In genomic region chr16:51440096-51440495, GRCh38 we compare ENCODE assay signal across 18 cellular contexts.
DNase-seq lines count a peak whose midpoint lies in the region; ATAC-seq and TF ChIP-seq lines count a peak whose summit lies in the region.
"Had no signal": no experiment of that assay in that cellular context is flagged by ENCODE, and none has a peak within 500 bp of the region (broad histone marks: within the 10 kb centered on the region; RNA-seq: fewer than 3 reads in every experiment).

No MANE protein-coding gene starts in this region.

- TF ChIP-seq CTCF in WTC11 (IDR thresholded peaks at IDR 0.05), result no peak
- TF ChIP-seq CTCF in brain microvascular endothelial cell (IDR thresholded peaks at IDR 0.05; ENCODE audit: low read depth, low read length, missing control alignments), result no peak
- no peak for TF ChIP-seq CTCF in colonic mucosa (IDR thresholded peaks at IDR 0.05)

- H3K27ac ChIP-seq in HUES48 (ENCODE audit: low read depth, low read length), result peak overlapping the region; percentile 14
- H3K27ac ChIP-seq in temporal lobe (ENCODE audit: low read depth, low read length), result peak overlapping the region; percentile 91
- H3K27ac ChIP-seq in brain microvascular endothelial cell, result no peak overlapping the region
- H3K27ac ChIP-seq in colonic mucosa, result no peak overlapping the region

- in situ Hi-C loops in brain microvascular endothelial cell (cut with HindIII; ENCODE audit: low pct_ligation_motif_present, low sequenced_read_pairs), result no loop called here

- H3K27me3 Mint-ChIP-seq in WTC11 (ENCODE audit: low read depth), result no peaks in the 10 kb centered on the region

- H3K9me3 Mint-ChIP-seq in WTC11, result no peaks in the 10 kb centered on the region
- H3K9me3 Mint-ChIP-seq: activated naive CD8-positive, alpha-beta T cell treated with anti-CD3 and anti-CD28 coated beads for 36 hours had no signal

- H3K4me1 Mint-ChIP-seq in WTC11, result peaks cover 67% of the 10 kb centered on the region
- H3K4me1 Mint-ChIP-seq: activated naive CD8-positive, alpha-beta T cell treated with anti-CD3 and anti-CD28 coated beads for 36 hours; T-helper 17 cell had no signal

- H3K4me3 Mint-ChIP-seq in WTC11, result peak overlapping the region; percentile 64
- H3K4me3 Mint-ChIP-seq: activated naive CD8-positive, alpha-beta T cell treated with anti-CD3 and anti-CD28 coated beads for 36 hours; CD8-positive, alpha-beta T cell; T-helper 17 cell had no signal

- CTCF ChIA-PET in WTC11 (lab: Charles Lee), result no interaction called here

- no peak for ATAC-seq in WTC11
- ATAC-seq: CD8-positive, alpha-beta T cell; Right ventricle myocardium inferior; T-helper 17 cell had no signal

- H3K4me3 ChIP-seq in HUES48 (ENCODE audit: low read depth, low read length), result peak overlapping the region; percentile 57; the same call in 1 of the 2 replicates
- peak overlapping the region; percentile 40 for H3K4me3 ChIP-seq in iPS-18c (ENCODE audit: insufficient read depth, low read depth, low read length)
- no peak overlapping the region for H3K4me3 ChIP-seq in brain microvascular endothelial cell (ENCODE audit: low read depth, low read length)
- no peak overlapping the region for H3K4me3 ChIP-seq in colonic mucosa

- H3K27ac Mint-ChIP-seq in WTC11, result peak overlapping the region; percentile 30
- H3K27ac Mint-ChIP-seq: activated naive CD8-positive, alpha-beta T cell treated with anti-CD3 and anti-CD28 coated beads for 36 hours; CD8-positive, alpha-beta T cell; progenitor cell of endocrine pancreas; T-helper 17 cell had no signal

- no peaks in the 10 kb centered on the region for H3K27me3 ChIP-seq in HUES48 (ENCODE audit: control insufficient read depth, insufficient read depth, low read length)
- H3K27me3 ChIP-seq in brain microvascular endothelial cell (replicated peaks), result peaks cover 6% of the 10 kb centered on the region
- H3K27me3 ChIP-seq in colonic mucosa, result no peaks in the 10 kb centered on the region

- H3K36me3 Mint-ChIP-seq in WTC11, result no peaks in the 10 kb centered on the region
- H3K36me3 Mint-ChIP-seq: activated naive CD8-positive, alpha-beta T cell treated with anti-CD3 and anti-CD28 coated beads for 36 hours; CD8-positive, alpha-beta T cell had no signal

- DNase-seq in WTC11 (ENCODE audit: low spot score) (no peak), brain microvascular endothelial cell (no peak), SHP77 treated with DMSO at 0.1 percent for 48 hours (lab: John Stamatoyannopoulos, UW) (no peak), colonic mucosa (no peak)
- DNase-seq: activated naive CD8-positive, alpha-beta T cell treated with anti-CD3 and anti-CD28 coated beads for 36 hours; activated T-cell treated with anti-CD3 and anti-CD28 coated beads, Interleukin-2, amount 50 U/mL, for 1 hour; CD8-positive, alpha-beta T cell; cerebellar nuclear complex; kidney; NCI-H2081; NK-92 treated with Interleukin-12 subunit alpha and Interleukin-12 subunit beta, amount 100 ng/mL, for 24 hours; stimulated activated CD4-positive, alpha-beta T cell treated with anti-CD3 and anti-CD28 coated beads, Interleukin-12 subunit alpha, Interleukin-12 subunit beta, amount 100 ng/mL, for 4 hours; T-helper 17 cell had no signal

- POLR2A ChIA-PET in WTC11 (lab: Charles Lee), result no interaction called here

- H3K4me1 ChIP-seq in HUES48 (ENCODE audit: control insufficient read depth, insufficient read depth, low read length) (peaks cover 50% of the 10 kb centered on the region), colonic mucosa (no peaks in the 10 kb centered on the region)

- no peaks in the 10 kb centered on the region for H3K9me3 ChIP-seq in HUES48 (ENCODE audit: control insufficient read depth, insufficient read depth, low read length)
- H3K9me3 ChIP-seq in iPS-18c (ENCODE audit: control insufficient read depth, insufficient read depth, low read length), result no peaks in the 10 kb centered on the region
- H3K9me3 ChIP-seq in colonic mucosa, result no peaks in the 10 kb centered on the region

- H3K9ac ChIP-seq in HUES48 (ENCODE audit: low read depth, low read length) (no peak overlapping the region), colonic mucosa (ENCODE audit: low read depth in 2 of 2, low read length in 2 of 2) (no peak overlapping the region)

- intact Hi-C loops in colonic mucosa (cut with DNase I), result no loop called here

- H3K36me3 ChIP-seq in HUES48 (ENCODE audit: control insufficient read depth, insufficient read depth, low read length) (no peaks in the 10 kb centered on the region), brain microvascular endothelial cell (replicated peaks) (no peaks in the 10 kb centered on the region), colonic mucosa (no peaks in the 10 kb centered on the region)

TF ChIP-seq in WTC11, 78 proteins besides CTCF, POLR2A, EP300 and RAD21:
- TF ChIP-seq ZNF423 (CRISPR knock-in tag; IDR thresholded peaks at IDR 0.05), result no peak
- no peak for TF ChIP-seq ZNF121 (CRISPR knock-in tag; IDR thresholded peaks at IDR 0.05)
- TF ChIP-seq ESRRA (CRISPR knock-in tag; IDR thresholded peaks at IDR 0.05; ENCODE audit: borderline replicate concordance), result no peak
- TF ChIP-seq ATF2 (CRISPR knock-in tag; IDR thresholded peaks at IDR 0.05; ENCODE audit: borderline replicate concordance, low read depth), result no peak
- no peak for TF ChIP-seq NR1H2 (CRISPR knock-in tag; IDR thresholded peaks at IDR 0.05)
- TF ChIP-seq FOXP4 (CRISPR knock-in tag; IDR thresholded peaks at IDR 0.05), result no peak
- no peak for TF ChIP-seq CREB1 (CRISPR knock-in tag; IDR thresholded peaks at IDR 0.05)
- no peak for TF ChIP-seq TEAD4 (CRISPR knock-in tag; IDR thresholded peaks at IDR 0.05)
- no peak for TF ChIP-seq USF2 (CRISPR knock-in tag; IDR thresholded peaks at IDR 0.05)
- TF ChIP-seq PRRX2 (CRISPR knock-in tag; IDR thresholded peaks at IDR 0.05), result no peak
- no peak for TF ChIP-seq KAT7 (CRISPR knock-in tag; IDR thresholded peaks at IDR 0.05; ENCODE audit: borderline replicate concordance)
- TF ChIP-seq FOXP1 (CRISPR knock-in tag; IDR thresholded peaks at IDR 0.05; ENCODE audit: borderline replicate concordance), result no peak
- no peak for TF ChIP-seq OVOL2 (CRISPR knock-in tag; IDR thresholded peaks at IDR 0.05; ENCODE audit: borderline replicate concordance)
- no peak for TF ChIP-seq AFF4 (CRISPR knock-in tag; IDR thresholded peaks at IDR 0.05; ENCODE audit: borderline replicate concordance)

Comparison
In these comparisons a context has a peak if more than half of its experiments do, and no peak if none do; other contexts are left out.
1. H3K27ac ChIP-seq: peak in HUES48 (single experiment) and temporal lobe (single experiment); none in brain microvascular endothelial cell (single experiment) and colonic mucosa (single experiment).
2. H3K4me3 ChIP-seq: peak in HUES48 (single experiment) and iPS-18c (single experiment); none in brain microvascular endothelial cell (single experiment) and colonic mucosa (single experiment).